Comparison of ENCODE assay signal across 1 cellular context in the genomic region with DNA sequence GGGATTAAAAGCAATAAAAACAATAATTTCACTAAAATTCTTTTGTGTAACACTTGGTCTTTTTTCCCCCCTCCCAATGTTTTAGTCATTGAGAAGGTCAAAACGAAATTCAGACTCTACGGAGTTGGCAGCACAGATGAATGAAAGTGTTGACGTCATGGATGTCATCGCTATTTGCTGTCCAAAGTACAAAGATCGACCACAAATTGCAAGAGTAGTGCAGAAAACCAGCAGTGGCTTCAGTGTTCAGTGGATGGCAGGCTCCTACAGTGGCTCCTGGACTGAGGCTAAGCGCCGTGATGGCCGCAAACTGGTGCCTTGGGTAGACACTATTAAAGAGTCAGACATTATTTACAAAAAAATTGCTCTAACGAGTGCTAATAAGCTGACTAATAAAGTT.
TF ChIP-seq lines count a peak whose summit lies in the region.

No MANE protein-coding gene starts in this region.

TF ChIP-seq in liver, 16 proteins besides CTCF, POLR2A, EP300 and RAD21:
- TF ChIP-seq, protein P1, sequence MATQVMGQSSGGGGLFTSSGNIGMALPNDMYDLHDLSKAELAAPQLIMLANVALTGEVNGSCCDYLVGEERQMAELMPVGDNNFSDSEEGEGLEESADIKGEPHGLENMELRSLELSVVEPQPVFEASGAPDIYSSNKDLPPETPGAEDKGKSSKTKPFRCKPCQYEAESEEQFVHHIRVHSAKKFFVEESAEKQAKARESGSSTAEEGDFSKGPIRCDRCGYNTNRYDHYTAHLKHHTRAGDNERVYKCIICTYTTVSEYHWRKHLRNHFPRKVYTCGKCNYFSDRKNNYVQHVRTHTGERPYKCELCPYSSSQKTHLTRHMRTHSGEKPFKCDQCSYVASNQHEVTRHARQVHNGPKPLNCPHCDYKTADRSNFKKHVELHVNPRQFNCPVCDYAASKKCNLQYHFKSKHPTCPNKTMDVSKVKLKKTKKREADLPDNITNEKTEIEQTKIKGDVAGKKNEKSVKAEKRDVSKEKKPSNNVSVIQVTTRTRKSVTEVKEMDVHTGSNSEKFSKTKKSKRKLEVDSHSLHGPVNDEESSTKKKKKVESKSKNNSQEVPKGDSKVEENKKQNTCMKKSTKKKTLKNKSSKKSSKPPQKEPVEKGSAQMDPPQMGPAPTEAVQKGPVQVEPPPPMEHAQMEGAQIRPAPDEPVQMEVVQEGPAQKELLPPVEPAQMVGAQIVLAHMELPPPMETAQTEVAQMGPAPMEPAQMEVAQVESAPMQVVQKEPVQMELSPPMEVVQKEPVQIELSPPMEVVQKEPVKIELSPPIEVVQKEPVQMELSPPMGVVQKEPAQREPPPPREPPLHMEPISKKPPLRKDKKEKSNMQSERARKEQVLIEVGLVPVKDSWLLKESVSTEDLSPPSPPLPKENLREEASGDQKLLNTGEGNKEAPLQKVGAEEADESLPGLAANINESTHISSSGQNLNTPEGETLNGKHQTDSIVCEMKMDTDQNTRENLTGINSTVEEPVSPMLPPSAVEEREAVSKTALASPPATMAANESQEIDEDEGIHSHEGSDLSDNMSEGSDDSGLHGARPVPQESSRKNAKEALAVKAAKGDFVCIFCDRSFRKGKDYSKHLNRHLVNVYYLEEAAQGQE (IDR thresholded peaks at IDR 0.05): peak; percentile 36
- peak in 1 of 2 donors; percentile 23 for TF ChIP-seq EGR1 (IDR thresholded peaks at IDR 0.05; ENCODE audit: low read depth in 2 of 2)
- no peak for TF ChIP-seq YY1 (IDR thresholded peaks at IDR 0.05)
- peak; percentile 64 to 74 for TF ChIP-seq JUND (IDR thresholded peaks at IDR 0.05)
- peak; percentile 9 to 22 for TF ChIP-seq RXRA (IDR thresholded peaks at IDR 0.05)
- TF ChIP-seq, protein P2, sequence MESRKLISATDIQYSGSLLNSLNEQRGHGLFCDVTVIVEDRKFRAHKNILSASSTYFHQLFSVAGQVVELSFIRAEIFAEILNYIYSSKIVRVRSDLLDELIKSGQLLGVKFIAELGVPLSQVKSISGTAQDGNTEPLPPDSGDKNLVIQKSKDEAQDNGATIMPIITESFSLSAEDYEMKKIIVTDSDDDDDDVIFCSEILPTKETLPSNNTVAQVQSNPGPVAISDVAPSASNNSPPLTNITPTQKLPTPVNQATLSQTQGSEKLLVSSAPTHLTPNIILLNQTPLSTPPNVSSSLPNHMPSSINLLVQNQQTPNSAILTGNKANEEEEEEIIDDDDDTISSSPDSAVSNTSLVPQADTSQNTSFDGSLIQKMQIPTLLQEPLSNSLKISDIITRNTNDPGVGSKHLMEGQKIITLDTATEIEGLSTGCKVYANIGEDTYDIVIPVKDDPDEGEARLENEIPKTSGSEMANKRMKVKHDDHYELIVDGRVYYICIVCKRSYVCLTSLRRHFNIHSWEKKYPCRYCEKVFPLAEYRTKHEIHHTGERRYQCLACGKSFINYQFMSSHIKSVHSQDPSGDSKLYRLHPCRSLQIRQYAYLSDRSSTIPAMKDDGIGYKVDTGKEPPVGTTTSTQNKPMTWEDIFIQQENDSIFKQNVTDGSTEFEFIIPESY (IDR thresholded peaks at IDR 0.05): no peak
- no peak for TF ChIP-seq FOXA2 (IDR thresholded peaks at IDR 0.05)
- peak; percentile 80 for TF ChIP-seq HNF4G (IDR thresholded peaks at IDR 0.05)
- TF ChIP-seq HNF4A (conservative IDR thresholded peaks at IDR 0.05): peak; percentile 92 to 93
- TF ChIP-seq FOXA1 (IDR thresholded peaks at IDR 0.05): no peak
- TF ChIP-seq TAF1 (conservative IDR thresholded peaks at IDR 0.05): no peak
- TF ChIP-seq GABPA (IDR thresholded peaks at IDR 0.05 in 1 of 2, conservative IDR thresholded peaks at IDR 0.05 in 1 of 2): no peak
- TF ChIP-seq SP1 (IDR thresholded peaks at IDR 0.05): peak; percentile 56
- TF ChIP-seq, protein P3, sequence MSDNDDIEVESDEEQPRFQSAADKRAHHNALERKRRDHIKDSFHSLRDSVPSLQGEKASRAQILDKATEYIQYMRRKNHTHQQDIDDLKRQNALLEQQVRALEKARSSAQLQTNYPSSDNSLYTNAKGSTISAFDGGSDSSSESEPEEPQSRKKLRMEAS (IDR thresholded peaks at IDR 0.05): no peak
- TF ChIP-seq NR2F2 (IDR thresholded peaks at IDR 0.05): no peak
- TF ChIP-seq, protein P4, sequence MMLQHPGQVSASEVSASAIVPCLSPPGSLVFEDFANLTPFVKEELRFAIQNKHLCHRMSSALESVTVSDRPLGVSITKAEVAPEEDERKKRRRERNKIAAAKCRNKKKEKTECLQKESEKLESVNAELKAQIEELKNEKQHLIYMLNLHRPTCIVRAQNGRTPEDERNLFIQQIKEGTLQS (IDR thresholded peaks at IDR 0.05): peak; percentile 47
TF ChIP-seq in liver: peak in this region for 8.
